8 cellular contexts compared by ENCODE assay signal in the genomic region with DNA sequence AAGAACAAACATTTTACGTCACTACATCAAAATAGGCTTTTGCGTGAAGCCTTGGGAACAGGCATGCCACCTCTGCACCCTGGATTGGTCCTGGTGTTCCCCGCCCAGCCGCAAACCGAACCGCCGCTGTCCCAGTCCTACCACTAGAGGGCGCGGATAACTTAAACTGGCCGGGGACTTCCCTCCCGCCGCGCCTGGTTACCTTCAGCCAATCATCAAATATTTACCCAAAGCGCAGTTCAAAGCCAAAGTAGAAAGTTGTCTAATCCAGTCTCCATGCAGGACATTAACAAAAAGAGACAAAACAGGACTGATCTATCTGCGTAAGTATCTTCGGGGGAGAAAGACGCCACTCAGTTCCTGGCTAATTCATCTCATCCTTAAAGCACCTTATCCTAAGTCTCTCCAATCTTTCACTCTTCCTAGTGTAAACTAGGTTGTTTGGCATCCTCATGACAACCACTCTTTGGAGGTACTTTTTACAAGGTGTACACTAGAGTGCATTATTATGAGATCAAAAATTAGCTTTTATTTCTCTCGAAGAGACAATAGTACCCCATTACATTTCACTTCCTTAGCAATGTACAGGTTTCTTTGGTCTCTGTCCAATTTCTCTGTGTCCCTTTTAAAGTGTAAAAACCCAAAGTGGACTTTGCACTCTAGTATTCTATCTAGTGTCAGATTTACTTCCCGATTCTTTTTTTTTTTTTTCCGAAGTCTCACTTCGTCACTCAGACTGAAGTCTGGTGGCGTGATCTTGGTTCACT. TPM values are rescaled to one million over a fixed set of nuclear protein-coding genes. Genes with fewer than 3 reads are reported as not detected.
DNase-seq lines count a peak whose midpoint lies in the region; ATAC-seq and TF ChIP-seq lines count a peak whose summit lies in the region.

No MANE protein-coding gene starts in this region.

- peak; percentile 93 for TF ChIP-seq CTCF in GM13976 (IDR thresholded peaks at IDR 0.05; ENCODE audit: borderline replicate concordance, control extremely low read depth, extremely low read depth, insufficient read depth, missing control alignments)
- peak; percentile 96 for TF ChIP-seq CTCF in foreskin keratinocyte (conservative IDR thresholded peaks at IDR 0.05)

- H3K27ac ChIP-seq in foreskin keratinocyte = no peak overlapping the region

- no peaks in the 10 kb centered on the region for H3K4me1 ChIP-seq in foreskin keratinocyte

- peaks cover 3% of the 10 kb centered on the region for H3K27me3 ChIP-seq in foreskin keratinocyte

- DNase-seq in GM13976 (ENCODE audit: low spot score) (peak; percentile 83), MV-4-11 (lab: John Stamatoyannopoulos, UW) (peak; percentile 75), SK-N-DZ (ENCODE audit: low spot score) (peak; percentile 79), foreskin keratinocyte (peak; percentile 62 to 76), nucleus accumbens (lab: John Stamatoyannopoulos, UW) (peak in 54 of 56 donors; percentile 25 to 92 (median 70)), stromal cell of bone marrow (ENCODE audit: low read depth) (peak; percentile 80)
- DNase-seq in activated naive CD4-positive, alpha-beta T cell (lab: John Stamatoyannopoulos, UW) = peak; percentile 53 to 75 (median 67)

- ATAC-seq in foreskin keratinocyte (peak; percentile 66), GM19023 (IDR thresholded peaks at IDR 0.05; ENCODE audit: unreplicated experiment) (no peak)

- in situ Hi-C loops in GM13976 (cut with MboI; ENCODE audit: low sequenced_read_pairs, unreplicated experiment) = no loop called here

RNA-seq across cellular contexts. Expression of gene CRY2, which starts 3.9 kb away (rescaled TPM):
- polyA plus RNA-seq in SK-N-DZ (2014; cell fraction: cytosol; rRNA removed) = 5.7 and 7.4 TPM in 2 replicates
- 13.1 and 17.3 TPM in 2 replicates for polyA plus RNA-seq in SK-N-DZ (2014; cell fraction: nucleus; rRNA removed)
- 6.9 and 8.3 TPM in 2 replicates for total RNA-seq in foreskin keratinocyte
- polyA plus RNA-seq in foreskin keratinocyte = 3.1 and 4.1 TPM in 2 replicates

RNA-seq across cellular contexts. Expression of gene SLC35C1, which starts 38.4 kb away (rescaled TPM):
- 2.1 and 2.7 TPM in 2 replicates for polyA plus RNA-seq in SK-N-DZ (2014; cell fraction: cytosol; rRNA removed)
- polyA plus RNA-seq in SK-N-DZ (2014; cell fraction: nucleus; rRNA removed) = 1.1 and 2.1 TPM in 2 replicates
- total RNA-seq in foreskin keratinocyte = 10.4 and 13.2 TPM in 2 replicates
- 12.5 and 15.2 TPM in 2 replicates for polyA plus RNA-seq in foreskin keratinocyte

RNA-seq across cellular contexts. Expression of gene MAPK8IP1, which starts 42.1 kb away (rescaled TPM):
- 32.5 and 34.1 TPM in 2 replicates for polyA plus RNA-seq in SK-N-DZ (2014; cell fraction: cytosol; rRNA removed)
- 28.6 and 30.1 TPM in 2 replicates for polyA plus RNA-seq in SK-N-DZ (2014; cell fraction: nucleus; rRNA removed)
- 0.78 and 1.0 TPM in 2 replicates for total RNA-seq in foreskin keratinocyte
- 0.54 and 1.0 TPM in 2 replicates for polyA plus RNA-seq in foreskin keratinocyte
